In the genomic region with DNA sequence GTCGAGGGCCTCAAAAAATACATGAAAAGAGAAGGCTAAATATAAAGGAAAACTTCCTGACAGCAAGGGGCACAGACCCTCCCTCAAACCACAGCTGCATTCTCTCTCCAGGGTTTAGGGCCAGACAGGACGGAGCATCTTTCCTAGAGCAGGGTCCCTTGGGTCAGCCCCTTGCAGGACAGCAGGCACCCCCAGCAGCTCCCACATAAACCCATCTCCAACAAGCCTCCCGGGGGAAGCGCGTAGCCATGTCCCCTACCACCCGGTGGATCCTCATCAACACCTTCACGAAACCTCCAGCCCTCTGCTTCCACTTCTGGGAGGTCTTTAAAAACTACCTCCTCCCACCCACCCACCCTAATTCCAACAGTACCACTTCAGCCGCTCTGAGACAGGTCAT, we compare ENCODE assay signal across 16 cellular contexts. TPM values are rescaled to one million over a fixed set of nuclear protein-coding genes. Genes with fewer than 3 reads are reported as not detected.
DNase-seq lines count a peak whose midpoint lies in the region; ATAC-seq and TF ChIP-seq lines count a peak whose summit lies in the region.
"Had no signal": no experiment of that assay in that cellular context is flagged by ENCODE, and none has a peak within 500 bp of the region (broad histone marks: within the 10 kb centered on the region; RNA-seq: fewer than 3 reads in every experiment).

No MANE protein-coding gene starts in this region.

- no peak overlapping the region for H3K23ac ChIP-seq in neuronal stem cell (ENCODE audit: low read depth, low read length, poor library complexity)

- no peak overlapping the region for H2BK120ac ChIP-seq in neuronal stem cell (ENCODE audit: low read depth, low read length)

- TF ChIP-seq CTCF in 22Rv1 (IDR thresholded peaks at IDR 0.05) (no peak), psoas muscle (IDR thresholded peaks at IDR 0.05) (no peak)

- no peak overlapping the region for H4K8ac ChIP-seq in neuronal stem cell (ENCODE audit: low read depth, low read length)

- WGBS in psoas muscle, 3 donors, result 67 to 95% (median 75%) methylated on average over 8 of the region's 8 CpGs
- WGBS in neuronal stem cell (ENCODE audit: extremely low coverage in 2 of 2, insufficient read length in 2 of 2, insufficient replicate concordance in 1 of 2), 2 donors, result no CpG with 5 or more reads among the region's 8 CpGs

- H3K4me3 Mint-ChIP-seq in dendritic cell treated with granulocyte-macrophage colony-stimulating factor and Interleukin-4, amounts not matched to agents 40 ng/mL and 50 ng/mL, for 4 days, result no peak overlapping the region
- H3K4me3 Mint-ChIP-seq: natural killer cell had no signal

- ATAC-seq in psoas muscle (no peak), HG03432 (IDR thresholded peaks at IDR 0.05; ENCODE audit: unreplicated experiment) (no peak)

- no peak overlapping the region for H3K4me2 ChIP-seq in neuronal stem cell (ENCODE audit: insufficient read depth, low read length, poor library complexity, severe bottlenecking)

- DNase-seq in H7, result peak; percentile 13
- DNase-seq in psoas muscle, result no peak
- DNase-seq in T1000 (lab: John Stamatoyannopoulos, UW), result no peak
- no peak for DNase-seq in neuronal stem cell (ENCODE audit: low spot score)
- no peak for DNase-seq in AML-193 (lab: John Stamatoyannopoulos, UW)
- DNase-seq: activated CD4-positive, alpha-beta T cell treated with anti-CD3 and anti-CD28 coated beads, Interleukin-2, amount 50 U/mL, for 48 hours; central memory CD4-positive, alpha-beta T cell; DMS79 treated with DMSO at 0.1 percent for 48 hours; kidney glomerular epithelial cell; natural killer cell; NCI-H1092; SHP77 treated with DMSO at 0.1 percent for 48 hours; stimulated activated CD4-positive, alpha-beta T cell treated with anti-CD3 and anti-CD28 coated beads, Interleukin-4, amount 100 ng/mL, for 24 hours had no signal

- H3K14ac ChIP-seq in neuronal stem cell (ENCODE audit: low read length), result no peak overlapping the region

- no peak overlapping the region for H4K91ac ChIP-seq in neuronal stem cell (ENCODE audit: low read depth, low read length, poor library complexity)

- no peaks in the 10 kb centered on the region for H3K79me1 ChIP-seq in neuronal stem cell (ENCODE audit: low read depth, low read length)

- H2AFZ ChIP-seq in neuronal stem cell (ENCODE audit: low read length), result no peak overlapping the region

- H3K4ac ChIP-seq in neuronal stem cell (ENCODE audit: low read length), result no peak overlapping the region

- peak overlapping the region; percentile 61 for H3K27ac Mint-ChIP-seq in dendritic cell treated with granulocyte-macrophage colony-stimulating factor and Interleukin-4, amounts not matched to agents 40 ng/mL and 50 ng/mL, for 4 days

- peaks cover 83% of the 10 kb centered on the region for H3K4me1 Mint-ChIP-seq in dendritic cell treated with granulocyte-macrophage colony-stimulating factor and Interleukin-4, amounts not matched to agents 40 ng/mL and 50 ng/mL, for 4 days (ENCODE audit: low read depth)

- peaks cover 99% of the 10 kb centered on the region for H3K36me3 Mint-ChIP-seq in dendritic cell treated with granulocyte-macrophage colony-stimulating factor and Interleukin-4, amounts not matched to agents 40 ng/mL and 50 ng/mL, for 4 days (ENCODE audit: low read depth)
- H3K36me3 Mint-ChIP-seq: natural killer cell had no signal

- H3K36me3 ChIP-seq in H7 (replicated peaks; ENCODE audit: control insufficient read depth, insufficient read depth, low read length), result no peaks in the 10 kb centered on the region
- peaks cover 0 to 97% of the 10 kb centered on the region in 2 donors for H3K36me3 ChIP-seq in psoas muscle (ENCODE audit: insufficient read depth in 1 of 2, low read depth in 1 of 2)
- H3K36me3 ChIP-seq in neuronal stem cell (replicated peaks in 1 of 2; ENCODE audit: control insufficient read depth in 2 of 2, insufficient read depth in 2 of 2, low read length in 2 of 2), result peaks cover 0 to 86% of the 10 kb centered on the region in 2 donors

- H3K9me3 ChIP-seq in psoas muscle (no peaks in the 10 kb centered on the region), neuronal stem cell (replicated peaks in 1 of 2; ENCODE audit: control insufficient read depth in 2 of 2, insufficient read depth in 1 of 2, low read depth in 1 of 2, low read length in 2 of 2) (no peaks in the 10 kb centered on the region)

- no peak overlapping the region for H2BK5ac ChIP-seq in neuronal stem cell (ENCODE audit: low read length)

- H3K27ac ChIP-seq in 22Rv1, result peak overlapping the region; percentile 71; the same call in 1 of the 2 replicates
- peak overlapping the region; percentile 95 for H3K27ac ChIP-seq in psoas muscle
- H3K27ac ChIP-seq in neuronal stem cell (replicated peaks; ENCODE audit: low read length), result no peak overlapping the region

- peaks cover 99% of the 10 kb centered on the region for H3K4me1 ChIP-seq in psoas muscle
- H3K4me1 ChIP-seq in neuronal stem cell (ENCODE audit: control insufficient read depth in 2 of 2, insufficient read depth in 1 of 2, low read depth in 1 of 2, low read length in 2 of 2), result no peaks in the 10 kb centered on the region

- H3K9me3 Mint-ChIP-seq in dendritic cell treated with granulocyte-macrophage colony-stimulating factor and Interleukin-4, amounts not matched to agents 40 ng/mL and 50 ng/mL, for 4 days, result no peaks in the 10 kb centered on the region
- H3K9me3 Mint-ChIP-seq: natural killer cell had no signal

- no peak overlapping the region for H3K9ac ChIP-seq in neuronal stem cell (ENCODE audit: low read depth, low read length, poor library complexity)

- intact Hi-C loops in dendritic cell treated with granulocyte-macrophage colony-stimulating factor and Interleukin-4, amounts not matched to agents 40 ng/mL and 50 ng/mL, for 4 days (cut with micrococcal nuclease), result no loop called here
- intact Hi-C loops in psoas muscle (cut with DNase I), result no loop called here

- H2AK5ac ChIP-seq in neuronal stem cell (ENCODE audit: low read depth, low read length), result no peak overlapping the region

- no peak overlapping the region for H3K18ac ChIP-seq in neuronal stem cell (ENCODE audit: low read length)

- H3K4me3 ChIP-seq in H7 (ENCODE audit: insufficient read depth, low read depth, low read length) (no peak overlapping the region), psoas muscle (peak overlapping the region; percentile 51), neuronal stem cell (ENCODE audit: low read length in 2 of 2) (no peak overlapping the region)

- no peak overlapping the region for H2BK15ac ChIP-seq in neuronal stem cell (ENCODE audit: low read length)

- H3K27me3 ChIP-seq in H7 (ENCODE audit: control insufficient read depth, insufficient read depth, low read length) (no peaks in the 10 kb centered on the region), psoas muscle (ENCODE audit: insufficient read depth in 3 of 3, low read length in 2 of 3) (no peaks in the 10 kb centered on the region), neuronal stem cell (ENCODE audit: control insufficient read depth in 3 of 3, insufficient read depth in 3 of 3, low read depth in 1 of 3, low read length in 3 of 3) (no peaks in the 10 kb centered on the region)

- no peaks in the 10 kb centered on the region for H3K27me3 Mint-ChIP-seq in dendritic cell treated with granulocyte-macrophage colony-stimulating factor and Interleukin-4, amounts not matched to agents 40 ng/mL and 50 ng/mL, for 4 days

- H2BK12ac ChIP-seq in neuronal stem cell (ENCODE audit: low read length), result no peak overlapping the region

RNA-seq across cellular contexts. Expression of gene CD46, which starts 59.5 kb away (rescaled TPM):
- total RNA-seq in H7 (2014; rRNA removed; shearing (Covaris generic)), result 80.9 and 173 TPM in 2 replicates
- 10 to 100 TPM; 43.5 to 55.3 (median 47.4) TPM for total RNA-seq in psoas muscle
- polyA plus RNA-seq in psoas muscle, result 10 to 100 TPM; 33.9 to 66.3 (median 34.5) TPM
- 65.9 TPM for polyA plus RNA-seq in neuronal stem cell (2013, experiment 1 of 2)
- 64.5 TPM for polyA plus RNA-seq in neuronal stem cell (2013, experiment 2 of 2)
